22 cellular contexts compared by ENCODE assay signal in genomic region chr12:106072751-106073150, GRCh38.
A peak's percentile ranks its signal among the peaks of the same experiment; 100 is the strongest.
DNase-seq lines count a peak whose midpoint lies in the region; ATAC-seq, FAIRE-seq and TF ChIP-seq lines count a peak whose summit lies in the region.
"Had no signal": no experiment of that assay in that cellular context is flagged by ENCODE, and none has a peak within 500 bp of the region (broad histone marks: within the 10 kb centered on the region; RNA-seq: fewer than 3 reads in every experiment).

No MANE protein-coding gene starts in this region.

- no peak for TF ChIP-seq POLR2A in esophagus muscularis mucosa (IDR thresholded peaks at IDR 0.05; ENCODE audit: low read depth)
- no peak for TF ChIP-seq POLR2A in H54 (IDR thresholded peaks at IDR 0.05; ENCODE audit: low read depth, low read length)
- no peak for TF ChIP-seq POLR2A in erythroblast (IDR thresholded peaks at IDR 0.05; ENCODE audit: low read length)

- H3K79me2 ChIP-seq in neural progenitor cell (ENCODE audit: low read depth) = no peaks in the 10 kb centered on the region

- H3K36me3 ChIP-seq in ascending aorta (peaks cover 23 to 31% of the 10 kb centered on the region in 2 donors), esophagus muscularis mucosa (peaks cover 0 to 86% (median 6%) of the 10 kb centered on the region in 4 donors), neural progenitor cell (no peaks in the 10 kb centered on the region)

- H3K9ac ChIP-seq in neural progenitor cell = no peak overlapping the region
- H3K9ac ChIP-seq: KMS-11 had no signal

- peak overlapping the region; percentile 79 for H3K27ac Mint-ChIP-seq in neural progenitor cell
- H3K27ac Mint-ChIP-seq: CD4-positive, alpha-beta T cell had no signal

- no peak for TF ChIP-seq EP300 in esophagus muscularis mucosa (IDR thresholded peaks at IDR 0.05)

- peaks cover 3 to 46% of the 10 kb centered on the region in 2 donors for H3K4me1 ChIP-seq in ascending aorta
- H3K4me1 ChIP-seq in esophagus muscularis mucosa = peaks cover 39 to 44% (median 43%) of the 10 kb centered on the region in 4 donors
- peaks cover 10% of the 10 kb centered on the region for H3K4me1 ChIP-seq in neural progenitor cell

- peaks cover 2% of the 10 kb centered on the region for H3K9me3 Mint-ChIP-seq in neural progenitor cell
- H3K9me3 Mint-ChIP-seq: CD4-positive, alpha-beta T cell had no signal

- H4K20me1 ChIP-seq in neural progenitor cell (ENCODE audit: low read depth) = no peaks in the 10 kb centered on the region

- intact Hi-C loops in ascending aorta (cut with DNase I) (loop anchor here (5.0 kb wide), 1 partner anchor 50 kb away; no protein-coding TSS in a partner anchor), esophagus muscularis mucosa (cut with DNase I) (no loop called here)

- H3K9me3 ChIP-seq in ascending aorta (no peaks in the 10 kb centered on the region), esophagus muscularis mucosa (no peaks in the 10 kb centered on the region), neural progenitor cell (ENCODE audit: low read depth) (no peaks in the 10 kb centered on the region)

- no peak for DNase-seq in ascending aorta (ENCODE audit: low spot score in 2 of 2)
- DNase-seq in esophagus muscularis mucosa (ENCODE audit: extremely low spot score) = peak; percentile 53
- DNase-seq in neural progenitor cell (ENCODE audit: low spot score) = no peak
- no peak for DNase-seq in H54 (ENCODE audit: insufficient read length, low spot score)
- no peak for DNase-seq in erythroblast (lab: John Stamatoyannopoulos, UW)
- DNase-seq in NCI-H2196 (lab: John Stamatoyannopoulos, UW; ENCODE audit: unreplicated experiment) = no peak
- DNase-seq: CD4-positive, alpha-beta T cell; DMS53; H7; MV-4-11; NCI-H1694 treated with DMSO at 0.1 percent for 48 hours; NCI-H510A; NCI-H774; OCI-M1; RPMI8226; SHP77 treated with DMSO at 0.1 percent for 48 hours had no signal

- H3K27ac ChIP-seq in ascending aorta = peak overlapping the region; percentile 66 to 73
- no peak overlapping the region for H3K27ac ChIP-seq in esophagus muscularis mucosa (replicated peaks in 1 of 4)
- H3K27ac ChIP-seq in neural progenitor cell = no peak overlapping the region
- H3K27ac ChIP-seq: KMS-11 had no signal

- TF ChIP-seq CTCF in ascending aorta (IDR thresholded peaks at IDR 0.05) = no peak
- no peak for TF ChIP-seq CTCF in esophagus muscularis mucosa (IDR thresholded peaks at IDR 0.05)
- TF ChIP-seq CTCF in neural progenitor cell (IDR thresholded peaks at IDR 0.05) = no peak

- H3K4me1 Mint-ChIP-seq in neural progenitor cell = peaks cover 44% of the 10 kb centered on the region

- WGBS in esophagus muscularis mucosa = 53% methylated on average over 2 of the region's 2 CpGs

- H3F3A ChIP-seq in neural progenitor cell (ENCODE audit: low read depth) = no peaks in the 10 kb centered on the region

- H2AFZ ChIP-seq in neural progenitor cell (replicated peaks) = no peak overlapping the region

- no peak overlapping the region for H3K4me2 ChIP-seq in neural progenitor cell
- H3K4me2 ChIP-seq: KMS-11 had no signal

- H3K27me3 ChIP-seq in ascending aorta = no peaks in the 10 kb centered on the region
- no peaks in the 10 kb centered on the region for H3K27me3 ChIP-seq in esophagus muscularis mucosa
- no peaks in the 10 kb centered on the region for H3K27me3 ChIP-seq in neural progenitor cell

- FAIRE-seq in H54 (lab: Jason Lieb, UNC) = no peak
- FAIRE-seq: A204.1, GM12892, GM18507 had no signal

- H3K4me3 Mint-ChIP-seq in neural progenitor cell = no peak overlapping the region
- H3K4me3 Mint-ChIP-seq: CD4-positive, alpha-beta T cell had no signal

- no peaks in the 10 kb centered on the region for H3K27me3 Mint-ChIP-seq in neural progenitor cell (ENCODE audit: insufficient read depth, low read depth)

- H3K4me3 ChIP-seq in ascending aorta (no peak overlapping the region), esophagus muscularis mucosa (no peak overlapping the region), neural progenitor cell (no peak overlapping the region)

- peak; percentile 14 for ATAC-seq in GM18867 (IDR thresholded peaks at IDR 0.05; ENCODE audit: unreplicated experiment)
- ATAC-seq in GM21576 (IDR thresholded peaks at IDR 0.05; ENCODE audit: unreplicated experiment) = no peak

- H3K36me3 Mint-ChIP-seq in neural progenitor cell = peaks cover 54% of the 10 kb centered on the region

Comparison
In these comparisons a context has a peak if more than half of its experiments do, and no peak if none do; other contexts are left out.
1. H3K27ac ChIP-seq: peak in ascending aorta (2 of 2); none in esophagus muscularis mucosa (0 of 4) and neural progenitor cell (single experiment).